23 cellular contexts compared by ENCODE assay signal in genomic region chr9:83447351-83447750, GRCh38.
"Had no signal": no experiment of that assay in that cellular context is flagged by ENCODE, and none has a peak within 500 bp of the region (broad histone marks: within the 10 kb centered on the region; RNA-seq: fewer than 3 reads in every experiment).

No MANE protein-coding gene starts in this region.

- H3K27me3 Mint-ChIP-seq: IgD-negative memory B cell had no signal

- H3K4me1 Mint-ChIP-seq: IgD-negative memory B cell had no signal

- H3K27ac ChIP-seq: KMS-11, SJSA1, SK-N-MC had no signal

- H3K27ac Mint-ChIP-seq: IgD-negative memory B cell had no signal

- DNase-seq: Kasumi-1, MM.1S, NCI-H1092 treated with DMSO at 0.1 percent for 48 hours, NCI-H1436, NCI-H187, NCI-H2029, NCI-H2081 treated with DMSO at 0.1 percent for 48 hours, NCI-H2171, NCI-H226, NCI-H446, NCI-H510A, NCI-H524 treated with DMSO at 0.1 percent for 48 hours, NCI-H69, NCI-H774, Right ventricle myocardium superior, RPMI8226, SIG-M5 had no signal

- H3K36me3 ChIP-seq: SJSA1 had no signal

- H3K4me3 ChIP-seq: K562, SJSA1, SK-N-MC had no signal

- H3K27me3 ChIP-seq: SJSA1 had no signal

- H3K4me2 ChIP-seq: KMS-11 had no signal

- H3K9ac ChIP-seq: KMS-11 had no signal

- ATAC-seq: HepG2, K562 had no signal

- H3K9me3 ChIP-seq: SJSA1 had no signal

- H3K4me3 Mint-ChIP-seq: IgD-negative memory B cell had no signal
